ENCODE assay signal across 14 cellular contexts in genomic region chr12:3456809-3457208, GRCh38. TPM values are rescaled to one million over a fixed set of nuclear protein-coding genes. Genes with fewer than 3 reads are reported as not detected.
A peak's percentile ranks its signal among the peaks of the same experiment; 100 is the strongest.
DNase-seq lines count a peak whose midpoint lies in the region; ATAC-seq and TF ChIP-seq lines count a peak whose summit lies in the region.
"Had no signal": no experiment of that assay in that cellular context is flagged by ENCODE, and none has a peak within 500 bp of the region (broad histone marks: within the 10 kb centered on the region; RNA-seq: fewer than 3 reads in every experiment).

No MANE protein-coding gene starts in this region.

- TF ChIP-seq CTCF in A673 (conservative IDR thresholded peaks at IDR 0.05; ENCODE audit: low read depth, low read length) (peak; percentile 25; the same call in 1 of the 2 replicates), HEK293 (tag by site-specific recombination; IDR thresholded peaks at IDR 0.05) (no peak), endothelial cell (IDR thresholded peaks at IDR 0.05; ENCODE audit: unreplicated experiment) (no peak), osteocyte (IDR thresholded peaks at IDR 0.05) (no peak)

- CTCF ChIA-PET in A673 (lab: Charles Lee) (no interaction called here), HEK293 (lab: Yijun Ruan, JAX) (interaction anchor here (0.8 to 2.3 kb wide), 3 partner anchors 37 to 157 kb away, joined by 3 to 16 read pairs (median 3); no protein-coding TSS in a partner anchor)

- POLR2A ChIA-PET in A673 (lab: Charles Lee; ENCODE audit: low non-redundant PET) = no interaction called here
- POLR2A ChIA-PET in HEK293 (lab: Yijun Ruan, JAX) = no interaction called here

- H3K27ac Mint-ChIP-seq in endothelial cell (ENCODE audit: unreplicated experiment) (no peak overlapping the region), osteocyte (ENCODE audit: unreplicated experiment) (no peak overlapping the region)
- H3K27ac Mint-ChIP-seq: activated CD4-positive, alpha-beta memory T cell treated with anti-CD3 and anti-CD28 coated beads, Interleukin-2, amount 10 ng/mL, durations not matched to agents 7 days and 5 days; activated naive CD4-positive, alpha-beta T cell treated with anti-CD3 and anti-CD28 coated beads, Interleukin-2, amount 50 U/mL, for 24 hours had no signal

- BruUV-seq in A673 (replicated peaks; lab: Mats Ljungman, UMichigan) = no TSS peak

- DNase-seq in A673 (ENCODE audit: low spot score) (no peak), NCI-H345 treated with DMSO at 0.1 percent for 48 hours (lab: John Stamatoyannopoulos, UW; ENCODE audit: unreplicated experiment) (peak; percentile 63), endothelial cell (ENCODE audit: low spot score) (peak; percentile 47), activated gamma-delta T cell treated with Interleukin-2 at 50 U/mL for 16 hours (no peak), osteocyte (ENCODE audit: extremely low spot score, unreplicated experiment) (no peak), T-helper 2 cell (no peak)
- DNase-seq: activated CD4-positive, alpha-beta memory T cell treated with anti-CD3 and anti-CD28 coated beads, Interleukin-2, amount 10 ng/mL, durations not matched to agents 7 days and 5 days; NCI-H187 treated with DMSO at 0.1 percent for 48 hours had no signal

- H3K27me3 Mint-ChIP-seq in endothelial cell (ENCODE audit: unreplicated experiment) = peaks cover 1% of the 10 kb centered on the region
- H3K27me3 Mint-ChIP-seq in osteocyte (ENCODE audit: unreplicated experiment) = no peaks in the 10 kb centered on the region

- no peak for ATAC-seq in GM21447 (IDR thresholded peaks at IDR 0.05; ENCODE audit: unreplicated experiment)

- H3K9me3 Mint-ChIP-seq in endothelial cell (ENCODE audit: unreplicated experiment) = no peaks in the 10 kb centered on the region
- H3K9me3 Mint-ChIP-seq in osteocyte (ENCODE audit: unreplicated experiment) = no peaks in the 10 kb centered on the region
- H3K9me3 Mint-ChIP-seq: activated CD4-positive, alpha-beta memory T cell treated with anti-CD3 and anti-CD28 coated beads, Interleukin-2, amount 10 ng/mL, durations not matched to agents 7 days and 5 days; activated naive CD4-positive, alpha-beta T cell treated with anti-CD3 and anti-CD28 coated beads, Interleukin-2, amount 50 U/mL, for 24 hours had no signal

- H3K9me3 ChIP-seq in A673 (ENCODE audit: low read depth, low read length, poor library complexity, severe bottlenecking) (no peaks in the 10 kb centered on the region), HEK293 (ENCODE audit: control insufficient read depth, insufficient read depth, low read depth, low read length) (no peaks in the 10 kb centered on the region)

- no peak overlapping the region for H3K4me3 ChIP-seq in A673 (ENCODE audit: low read depth, low read length, poor library complexity, severe bottlenecking)
- H3K4me3 ChIP-seq in HEK293 (ENCODE audit: low read depth, low read length) = no peak overlapping the region
- H3K4me3 ChIP-seq: coronary artery had no signal

- H3K4me1 ChIP-seq in A673 (ENCODE audit: insufficient read depth, low read length, poor library complexity, severe bottlenecking) = no peaks in the 10 kb centered on the region
- H3K4me1 ChIP-seq in HEK293 (ENCODE audit: control insufficient read depth, insufficient read depth, low read length) = no peaks in the 10 kb centered on the region

- H3K27me3 ChIP-seq in A673 (replicated peaks; ENCODE audit: insufficient read depth, low read depth, low read length, poor library complexity) = peaks cover 12% of the 10 kb centered on the region

- intact Hi-C loops in A673 (cut with micrococcal nuclease; ENCODE audit: unreplicated experiment) = no loop called here

- no peak overlapping the region for H3K4me3 Mint-ChIP-seq in endothelial cell (ENCODE audit: unreplicated experiment)
- no peak overlapping the region for H3K4me3 Mint-ChIP-seq in osteocyte (ENCODE audit: unreplicated experiment)
- H3K4me3 Mint-ChIP-seq: activated CD4-positive, alpha-beta memory T cell treated with anti-CD3 and anti-CD28 coated beads, Interleukin-2, amount 10 ng/mL, durations not matched to agents 7 days and 5 days; activated naive CD4-positive, alpha-beta T cell treated with anti-CD3 and anti-CD28 coated beads, Interleukin-2, amount 50 U/mL, for 24 hours had no signal

- H3K4me1 Mint-ChIP-seq in endothelial cell (ENCODE audit: unreplicated experiment) (no peaks in the 10 kb centered on the region), osteocyte (ENCODE audit: unreplicated experiment) (no peaks in the 10 kb centered on the region)

- H3K36me3 Mint-ChIP-seq in endothelial cell (ENCODE audit: low read depth, unreplicated experiment) (no peaks in the 10 kb centered on the region), osteocyte (ENCODE audit: unreplicated experiment) (no peaks in the 10 kb centered on the region)
- H3K36me3 Mint-ChIP-seq: activated naive CD4-positive, alpha-beta T cell treated with anti-CD3 and anti-CD28 coated beads, Interleukin-2, amount 50 U/mL, for 24 hours had no signal

- no peak overlapping the region for H3K27ac ChIP-seq in A673 (ENCODE audit: low read depth, low read length, poor library complexity, severe bottlenecking)
- H3K27ac ChIP-seq in HEK293 (ENCODE audit: extremely low read depth, low read depth, low read length) = no peak overlapping the region
- H3K27ac ChIP-seq: coronary artery had no signal

- H3K36me3 ChIP-seq in A673 (ENCODE audit: insufficient read depth, low read length, poor library complexity, severe bottlenecking) (no peaks in the 10 kb centered on the region), HEK293 (ENCODE audit: control insufficient read depth in 2 of 2, insufficient read depth in 1 of 2, low read length in 2 of 2) (no peaks in the 10 kb centered on the region)

TF ChIP-seq in HEK293, 187 proteins besides CTCF, POLR2A, EP300 and RAD21:
- TF ChIP-seq ZBTB17 (tag by site-specific recombination; IDR thresholded peaks at IDR 0.05) = peak; percentile 45; the same call in 1 of the 2 replicates
- no peak for TF ChIP-seq ZNF692 (tag by site-specific recombination; IDR thresholded peaks at IDR 0.05)
- no peak for TF ChIP-seq ZNF10 (tag by site-specific recombination; IDR thresholded peaks at IDR 0.05)
- no peak for TF ChIP-seq ZNF335 (tag by site-specific recombination; conservative IDR thresholded peaks at IDR 0.05)

RNA-seq across cellular contexts. Expression of gene PRMT8, which starts 34.2 kb away (rescaled TPM):
- total RNA-seq in A673 (2021) (0.17 TPM in 2 replicates), endothelial cell (ENCODE audit: unreplicated experiment) (0.10 TPM), osteocyte (not detected in 2 replicates)
- total RNA-seq: activated CD4-positive, alpha-beta memory T cell treated with anti-CD3 and anti-CD28 coated beads, Interleukin-2, amount 10 ng/mL, durations not matched to agents 7 days and 5 days; lower leg skin; pulmonary artery endothelial cell had no signal

Comparison
In these comparisons a context has a peak if more than half of its experiments do, and no peak if none do; other contexts are left out.
1. DNase-seq: peak in NCI-H345 treated with DMSO at 0.1 percent for 48 hours (single experiment) and endothelial cell (single experiment); none in A673 (single experiment), activated gamma-delta T cell treated with Interleukin-2 at 50 U/mL for 16 hours (single experiment), osteocyte (single experiment) and T-helper 2 cell (0 of 5).